ENCODE assay signal across 1 cellular context in the genomic region with DNA sequence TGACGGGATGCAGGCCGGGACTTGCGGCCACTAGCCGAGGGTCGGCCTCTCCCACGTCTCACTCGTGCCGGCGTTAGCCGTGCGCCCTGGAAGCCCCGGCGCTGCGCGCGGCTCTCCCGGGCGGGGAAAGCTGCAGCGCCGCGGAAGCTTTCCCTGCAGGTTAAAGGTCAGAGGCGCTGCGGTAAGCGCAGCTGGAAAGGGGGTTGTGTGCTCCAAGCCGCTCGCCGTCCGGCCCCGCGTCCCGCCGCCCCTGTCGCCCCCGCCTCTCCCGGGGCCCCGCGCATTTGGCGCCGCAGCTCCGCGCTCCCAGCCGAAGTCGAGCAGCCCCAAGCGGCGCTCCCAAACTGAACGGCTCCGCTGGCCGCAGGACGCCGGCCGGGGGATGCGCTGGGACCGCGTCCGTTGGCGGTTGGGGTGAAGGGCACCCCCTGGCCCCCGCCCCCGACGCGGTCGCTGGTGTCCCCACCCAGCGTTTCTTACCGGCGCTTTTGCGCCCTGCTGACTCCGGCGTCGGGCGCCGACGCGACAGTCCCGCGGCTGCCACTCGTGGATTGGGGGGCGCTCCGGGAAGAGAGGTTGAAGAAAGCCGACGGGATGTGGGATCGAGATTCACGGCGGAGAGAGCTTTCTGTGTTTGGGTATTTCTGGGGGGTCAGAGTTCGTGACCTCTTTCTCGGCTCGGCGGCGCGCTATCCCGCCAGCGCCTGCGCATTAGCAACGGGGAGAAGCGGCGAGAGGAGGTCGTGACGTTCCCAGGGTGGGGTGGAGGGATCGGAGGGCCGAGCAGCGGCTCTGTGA.
TF ChIP-seq lines count a peak whose summit lies in the region.

A gene (minus strand): TSS at position 719 of the 798 bp plus-strand sequence. CDS start 6,234 bp downstream, outside the sequence.

TF ChIP-seq in HepG2, 621 proteins besides CTCF, POLR2A, EP300 and RAD21 (continued from another document and continues in another):
- TF ChIP-seq, protein P1, sequence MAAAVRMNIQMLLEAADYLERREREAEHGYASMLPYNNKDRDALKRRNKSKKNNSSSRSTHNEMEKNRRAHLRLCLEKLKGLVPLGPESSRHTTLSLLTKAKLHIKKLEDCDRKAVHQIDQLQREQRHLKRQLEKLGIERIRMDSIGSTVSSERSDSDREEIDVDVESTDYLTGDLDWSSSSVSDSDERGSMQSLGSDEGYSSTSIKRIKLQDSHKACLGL (CRISPR knock-in tag; IDR thresholded peaks at IDR 0.05) = peak; percentile 74
- TF ChIP-seq, protein P2, sequence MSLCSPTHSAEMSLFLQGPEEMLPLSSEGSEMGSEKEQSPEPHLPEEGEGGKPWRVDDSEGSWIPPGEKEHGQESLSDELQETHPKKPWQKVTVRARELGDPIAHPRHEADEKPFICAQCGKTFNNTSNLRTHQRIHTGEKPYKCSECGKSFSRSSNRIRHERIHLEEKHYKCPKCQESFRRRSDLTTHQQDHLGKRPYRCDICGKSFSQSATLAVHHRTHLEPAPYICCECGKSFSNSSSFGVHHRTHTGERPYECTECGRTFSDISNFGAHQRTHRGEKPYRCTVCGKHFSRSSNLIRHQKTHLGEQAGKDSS (CRISPR knock-in tag; IDR thresholded peaks at IDR 0.05; ENCODE audit: borderline replicate concordance, low read depth) = peak; percentile 86; the same call in 1 of the 2 replicates
- TF ChIP-seq SKI (IDR thresholded peaks at IDR 0.05; ENCODE audit: partially characterized antibody) (peak; percentile 33), NBN (conservative IDR thresholded peaks at IDR 0.05) (no peak), NKX3-1 (CRISPR knock-in tag; IDR thresholded peaks at IDR 0.05) (0 out of 2 replicates have a peak, but pooled peaks have one; percentile 30), ZNF431 (CRISPR knock-in tag; IDR thresholded peaks at IDR 0.05; ENCODE audit: borderline replicate concordance, low read depth) (peak; percentile 47), ZMYM4 (CRISPR knock-in tag; IDR thresholded peaks at IDR 0.05) (peak; percentile 100), MEF2D (CRISPR knock-in tag; IDR thresholded peaks at IDR 0.05) (0 out of 2 replicates have a peak, but pooled peaks have one; percentile 59), YY1 (IDR thresholded peaks at IDR 0.05; ENCODE audit: insufficient read depth, insufficient replicate concordance, low read depth, low read length) (peak; percentile 39), ATF7-NPFF (CRISPR knock-in tag; IDR thresholded peaks at IDR 0.05; ENCODE audit: low read depth) (peak; percentile 23; the same call in 1 of the 2 replicates), MXD4 (CRISPR knock-in tag; IDR thresholded peaks at IDR 0.05) (0 out of 2 replicates have a peak, but pooled peaks have one; percentile 7), ZFP36L1 (CRISPR knock-in tag; IDR thresholded peaks at IDR 0.05) (peak; percentile 93; the same call in 1 of the 2 replicates), FOXK2 (IDR thresholded peaks at IDR 0.05) (no peak), ZNF83 (CRISPR knock-in tag; IDR thresholded peaks at IDR 0.05; ENCODE audit: borderline replicate concordance) (0 out of 2 replicates have a peak, but pooled peaks have one; percentile 49), ZNF598 (CRISPR knock-in tag; IDR thresholded peaks at IDR 0.05; ENCODE audit: borderline replicate concordance) (no peak; the same call in 1 of the 2 replicates), KLF15 (CRISPR knock-in tag; IDR thresholded peaks at IDR 0.05; ENCODE audit: borderline replicate concordance) (no peak), STAG1 (CRISPR knock-in tag; IDR thresholded peaks at IDR 0.05) (peak; percentile 48; the same call in 1 of the 2 replicates), SCMH1 (CRISPR knock-in tag; IDR thresholded peaks at IDR 0.05; ENCODE audit: borderline replicate concordance) (no peak), TBX2 (CRISPR knock-in tag; IDR thresholded peaks at IDR 0.05; ENCODE audit: borderline replicate concordance) (peak; percentile 79), BRCA1 (CRISPR knock-in tag; IDR thresholded peaks at IDR 0.05) (no peak), ZNF607 (CRISPR knock-in tag; IDR thresholded peaks at IDR 0.05; ENCODE audit: borderline replicate concordance) (peak; percentile 87), ZNF75D (CRISPR knock-in tag; IDR thresholded peaks at IDR 0.05; ENCODE audit: borderline replicate concordance) (no peak), ZNF572 (CRISPR knock-in tag; IDR thresholded peaks at IDR 0.05) (0 out of 2 replicates have a peak, but pooled peaks have one; percentile 69), YEATS4 (CRISPR knock-in tag; IDR thresholded peaks at IDR 0.05; ENCODE audit: borderline replicate concordance) (peak; percentile 54), PPARG (CRISPR knock-in tag; conservative IDR thresholded peaks at IDR 0.05) (peak; percentile 78), ZSCAN21 (CRISPR knock-in tag; IDR thresholded peaks at IDR 0.05; ENCODE audit: borderline replicate concordance) (peak; percentile 66; the same call in 1 of the 2 replicates), KDM2A (CRISPR knock-in tag; IDR thresholded peaks at IDR 0.05; ENCODE audit: borderline replicate concordance, low read depth) (peak; percentile 67)
- TF ChIP-seq, protein P3, sequence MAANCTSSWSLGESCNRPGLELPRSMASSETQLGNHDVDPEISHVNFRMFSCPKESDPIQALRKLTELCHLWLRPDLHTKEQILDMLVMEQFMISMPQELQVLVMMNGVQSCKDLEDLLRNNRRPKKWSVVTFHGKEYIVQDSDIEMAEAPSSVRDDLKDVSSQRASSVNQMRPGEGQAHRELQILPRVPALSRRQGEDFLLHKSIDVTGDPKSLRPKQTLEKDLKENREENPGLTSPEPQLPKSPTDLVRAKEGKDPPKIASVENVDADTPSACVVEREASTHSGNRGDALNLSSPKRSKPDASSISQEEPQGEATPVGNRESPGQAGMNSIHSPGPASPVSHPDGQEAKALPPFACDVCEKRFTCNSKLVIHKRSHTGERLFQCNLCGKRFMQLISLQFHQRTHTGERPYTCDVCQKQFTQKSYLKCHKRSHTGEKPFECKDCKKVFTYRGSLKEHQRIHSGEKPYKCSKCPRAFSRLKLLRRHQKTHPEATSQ (CRISPR knock-in tag; IDR thresholded peaks at IDR 0.05; ENCODE audit: borderline replicate concordance) = peak; percentile 69; the same call in 1 of the 2 replicates
- TF ChIP-seq, protein P4, sequence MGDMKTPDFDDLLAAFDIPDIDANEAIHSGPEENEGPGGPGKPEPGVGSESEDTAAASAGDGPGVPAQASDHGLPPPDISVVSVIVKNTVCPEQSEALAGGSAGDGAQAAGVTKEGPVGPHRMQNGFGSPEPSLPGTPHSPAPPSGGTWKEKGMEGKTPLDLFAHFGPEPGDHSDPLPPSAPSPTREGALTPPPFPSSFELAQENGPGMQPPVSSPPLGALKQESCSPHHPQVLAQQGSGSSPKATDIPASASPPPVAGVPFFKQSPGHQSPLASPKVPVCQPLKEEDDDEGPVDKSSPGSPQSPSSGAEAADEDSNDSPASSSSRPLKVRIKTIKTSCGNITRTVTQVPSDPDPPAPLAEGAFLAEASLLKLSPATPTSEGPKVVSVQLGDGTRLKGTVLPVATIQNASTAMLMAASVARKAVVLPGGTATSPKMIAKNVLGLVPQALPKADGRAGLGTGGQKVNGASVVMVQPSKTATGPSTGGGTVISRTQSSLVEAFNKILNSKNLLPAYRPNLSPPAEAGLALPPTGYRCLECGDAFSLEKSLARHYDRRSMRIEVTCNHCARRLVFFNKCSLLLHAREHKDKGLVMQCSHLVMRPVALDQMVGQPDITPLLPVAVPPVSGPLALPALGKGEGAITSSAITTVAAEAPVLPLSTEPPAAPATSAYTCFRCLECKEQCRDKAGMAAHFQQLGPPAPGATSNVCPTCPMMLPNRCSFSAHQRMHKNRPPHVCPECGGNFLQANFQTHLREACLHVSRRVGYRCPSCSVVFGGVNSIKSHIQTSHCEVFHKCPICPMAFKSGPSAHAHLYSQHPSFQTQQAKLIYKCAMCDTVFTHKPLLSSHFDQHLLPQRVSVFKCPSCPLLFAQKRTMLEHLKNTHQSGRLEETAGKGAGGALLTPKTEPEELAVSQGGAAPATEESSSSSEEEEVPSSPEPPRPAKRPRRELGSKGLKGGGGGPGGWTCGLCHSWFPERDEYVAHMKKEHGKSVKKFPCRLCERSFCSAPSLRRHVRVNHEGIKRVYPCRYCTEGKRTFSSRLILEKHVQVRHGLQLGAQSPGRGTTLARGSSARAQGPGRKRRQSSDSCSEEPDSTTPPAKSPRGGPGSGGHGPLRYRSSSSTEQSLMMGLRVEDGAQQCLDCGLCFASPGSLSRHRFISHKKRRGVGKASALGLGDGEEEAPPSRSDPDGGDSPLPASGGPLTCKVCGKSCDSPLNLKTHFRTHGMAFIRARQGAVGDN (CRISPR knock-in tag; IDR thresholded peaks at IDR 0.05) = peak; percentile 86
- TF ChIP-seq, protein P5, sequence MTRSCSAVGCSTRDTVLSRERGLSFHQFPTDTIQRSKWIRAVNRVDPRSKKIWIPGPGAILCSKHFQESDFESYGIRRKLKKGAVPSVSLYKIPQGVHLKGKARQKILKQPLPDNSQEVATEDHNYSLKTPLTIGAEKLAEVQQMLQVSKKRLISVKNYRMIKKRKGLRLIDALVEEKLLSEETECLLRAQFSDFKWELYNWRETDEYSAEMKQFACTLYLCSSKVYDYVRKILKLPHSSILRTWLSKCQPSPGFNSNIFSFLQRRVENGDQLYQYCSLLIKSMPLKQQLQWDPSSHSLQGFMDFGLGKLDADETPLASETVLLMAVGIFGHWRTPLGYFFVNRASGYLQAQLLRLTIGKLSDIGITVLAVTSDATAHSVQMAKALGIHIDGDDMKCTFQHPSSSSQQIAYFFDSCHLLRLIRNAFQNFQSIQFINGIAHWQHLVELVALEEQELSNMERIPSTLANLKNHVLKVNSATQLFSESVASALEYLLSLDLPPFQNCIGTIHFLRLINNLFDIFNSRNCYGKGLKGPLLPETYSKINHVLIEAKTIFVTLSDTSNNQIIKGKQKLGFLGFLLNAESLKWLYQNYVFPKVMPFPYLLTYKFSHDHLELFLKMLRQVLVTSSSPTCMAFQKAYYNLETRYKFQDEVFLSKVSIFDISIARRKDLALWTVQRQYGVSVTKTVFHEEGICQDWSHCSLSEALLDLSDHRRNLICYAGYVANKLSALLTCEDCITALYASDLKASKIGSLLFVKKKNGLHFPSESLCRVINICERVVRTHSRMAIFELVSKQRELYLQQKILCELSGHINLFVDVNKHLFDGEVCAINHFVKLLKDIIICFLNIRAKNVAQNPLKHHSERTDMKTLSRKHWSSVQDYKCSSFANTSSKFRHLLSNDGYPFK (CRISPR knock-in tag; IDR thresholded peaks at IDR 0.05; ENCODE audit: borderline replicate concordance) = peak; percentile 50; the same call in 1 of the 2 replicates
- TF ChIP-seq, protein P6, sequence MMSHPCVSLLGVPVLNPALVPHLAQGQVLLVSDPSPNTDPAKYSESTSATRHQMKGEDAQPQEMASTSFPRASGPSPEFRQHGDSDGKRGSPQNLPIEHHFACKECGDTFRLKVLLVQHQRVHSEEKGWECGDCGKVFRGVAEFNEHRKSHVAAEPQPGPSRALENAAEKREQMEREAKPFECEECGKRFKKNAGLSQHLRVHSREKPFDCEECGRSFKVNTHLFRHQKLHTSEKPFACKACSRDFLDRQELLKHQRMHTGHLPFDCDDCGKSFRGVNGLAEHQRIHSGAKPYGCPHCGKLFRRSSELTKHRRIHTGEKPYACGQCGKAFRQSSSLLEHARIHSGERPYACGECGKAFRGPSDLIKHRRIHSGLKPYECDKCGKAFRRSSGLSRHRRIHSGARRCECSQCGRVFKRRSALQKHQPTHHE (CRISPR knock-in tag; IDR thresholded peaks at IDR 0.05; ENCODE audit: borderline replicate concordance) = peak; percentile 57; the same call in 1 of the 2 replicates
- TF ChIP-seq, protein P7, sequence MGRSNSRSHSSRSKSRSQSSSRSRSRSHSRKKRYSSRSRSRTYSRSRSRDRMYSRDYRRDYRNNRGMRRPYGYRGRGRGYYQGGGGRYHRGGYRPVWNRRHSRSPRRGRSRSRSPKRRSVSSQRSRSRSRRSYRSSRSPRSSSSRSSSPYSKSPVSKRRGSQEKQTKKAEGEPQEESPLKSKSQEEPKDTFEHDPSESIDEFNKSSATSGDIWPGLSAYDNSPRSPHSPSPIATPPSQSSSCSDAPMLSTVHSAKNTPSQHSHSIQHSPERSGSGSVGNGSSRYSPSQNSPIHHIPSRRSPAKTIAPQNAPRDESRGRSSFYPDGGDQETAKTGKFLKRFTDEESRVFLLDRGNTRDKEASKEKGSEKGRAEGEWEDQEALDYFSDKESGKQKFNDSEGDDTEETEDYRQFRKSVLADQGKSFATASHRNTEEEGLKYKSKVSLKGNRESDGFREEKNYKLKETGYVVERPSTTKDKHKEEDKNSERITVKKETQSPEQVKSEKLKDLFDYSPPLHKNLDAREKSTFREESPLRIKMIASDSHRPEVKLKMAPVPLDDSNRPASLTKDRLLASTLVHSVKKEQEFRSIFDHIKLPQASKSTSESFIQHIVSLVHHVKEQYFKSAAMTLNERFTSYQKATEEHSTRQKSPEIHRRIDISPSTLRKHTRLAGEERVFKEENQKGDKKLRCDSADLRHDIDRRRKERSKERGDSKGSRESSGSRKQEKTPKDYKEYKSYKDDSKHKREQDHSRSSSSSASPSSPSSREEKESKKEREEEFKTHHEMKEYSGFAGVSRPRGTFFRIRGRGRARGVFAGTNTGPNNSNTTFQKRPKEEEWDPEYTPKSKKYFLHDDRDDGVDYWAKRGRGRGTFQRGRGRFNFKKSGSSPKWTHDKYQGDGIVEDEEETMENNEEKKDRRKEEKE (IDR thresholded peaks at IDR 0.05) = no peak
- TF ChIP-seq, protein P8, sequence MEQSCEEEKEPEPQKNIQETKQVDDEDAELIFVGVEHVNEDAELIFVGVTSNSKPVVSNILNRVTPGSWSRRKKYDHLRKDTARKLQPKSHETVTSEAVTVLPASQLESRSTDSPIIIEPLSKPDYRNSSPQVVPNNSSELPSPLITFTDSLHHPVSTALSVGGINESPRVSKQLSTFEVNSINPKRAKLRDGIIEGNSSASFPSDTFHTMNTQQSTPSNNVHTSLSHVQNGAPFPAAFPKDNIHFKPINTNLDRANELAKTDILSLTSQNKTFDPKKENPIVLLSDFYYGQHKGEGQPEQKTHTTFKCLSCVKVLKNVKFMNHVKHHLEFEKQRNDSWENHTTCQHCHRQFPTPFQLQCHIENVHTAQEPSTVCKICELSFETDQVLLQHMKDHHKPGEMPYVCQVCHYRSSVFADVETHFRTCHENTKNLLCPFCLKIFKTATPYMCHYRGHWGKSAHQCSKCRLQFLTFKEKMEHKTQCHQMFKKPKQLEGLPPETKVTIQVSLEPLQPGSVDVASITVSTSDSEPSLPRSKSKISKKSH (CRISPR knock-in tag; IDR thresholded peaks at IDR 0.05; ENCODE audit: borderline replicate concordance) = 0 out of 2 replicates have a peak, but pooled peaks have one; percentile 66
- TF ChIP-seq, protein P9, sequence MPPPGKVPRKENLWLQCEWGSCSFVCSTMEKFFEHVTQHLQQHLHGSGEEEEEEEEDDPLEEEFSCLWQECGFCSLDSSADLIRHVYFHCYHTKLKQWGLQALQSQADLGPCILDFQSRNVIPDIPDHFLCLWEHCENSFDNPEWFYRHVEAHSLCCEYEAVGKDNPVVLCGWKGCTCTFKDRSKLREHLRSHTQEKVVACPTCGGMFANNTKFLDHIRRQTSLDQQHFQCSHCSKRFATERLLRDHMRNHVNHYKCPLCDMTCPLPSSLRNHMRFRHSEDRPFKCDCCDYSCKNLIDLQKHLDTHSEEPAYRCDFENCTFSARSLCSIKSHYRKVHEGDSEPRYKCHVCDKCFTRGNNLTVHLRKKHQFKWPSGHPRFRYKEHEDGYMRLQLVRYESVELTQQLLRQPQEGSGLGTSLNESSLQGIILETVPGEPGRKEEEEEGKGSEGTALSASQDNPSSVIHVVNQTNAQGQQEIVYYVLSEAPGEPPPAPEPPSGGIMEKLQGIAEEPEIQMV (CRISPR knock-in tag; IDR thresholded peaks at IDR 0.05; ENCODE audit: low read depth) = peak; percentile 57; the same call in 1 of the 2 replicates
